8 cellular contexts compared by ENCODE assay signal in the genomic region with DNA sequence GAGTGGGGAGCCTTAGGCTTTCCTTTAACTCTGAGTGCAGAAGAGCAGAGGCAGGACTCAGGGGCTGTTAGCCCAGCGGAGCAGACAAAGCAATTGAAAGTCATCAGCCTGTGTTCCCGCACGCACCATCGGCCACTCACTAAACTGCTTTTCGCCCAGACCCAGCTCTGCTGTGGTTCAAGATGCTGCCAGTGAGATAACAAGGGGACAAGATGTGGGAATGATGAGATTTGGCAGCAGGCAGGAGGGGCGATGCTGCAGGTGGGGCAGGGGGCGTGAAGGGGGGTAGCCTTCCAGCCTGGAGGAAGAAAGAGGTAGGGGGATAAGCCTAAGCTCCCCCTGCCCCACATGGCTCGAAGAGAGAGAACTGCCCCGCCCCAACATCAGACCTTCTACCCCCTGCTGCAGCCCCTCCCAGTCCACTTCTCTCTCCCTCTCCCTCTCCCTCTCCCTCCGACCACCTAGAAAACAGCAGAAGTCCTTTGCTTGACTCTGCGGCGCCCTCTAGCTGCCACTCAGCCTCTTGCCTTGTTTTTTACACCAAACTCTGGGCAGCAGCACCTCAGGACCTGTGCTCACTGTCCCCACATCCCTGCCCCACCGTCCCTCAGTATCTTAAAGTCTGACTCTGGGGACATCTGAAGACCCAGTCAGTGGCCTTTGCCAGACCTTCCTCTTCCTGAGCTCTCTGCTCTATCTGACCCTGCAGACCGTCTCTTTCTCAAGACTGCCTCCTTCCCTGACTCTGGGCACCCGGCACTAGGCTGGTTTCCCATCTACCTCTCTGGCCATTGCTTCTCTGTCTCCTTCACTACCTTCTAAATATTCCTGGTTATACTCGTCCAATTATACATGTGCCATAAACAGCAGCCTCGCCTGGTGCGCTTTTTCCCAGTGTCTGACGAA.
DNase-seq lines count a peak whose midpoint lies in the region; ATAC-seq and TF ChIP-seq lines count a peak whose summit lies in the region.

No MANE protein-coding gene starts in this region.

- H3K4me1 ChIP-seq in A673 (ENCODE audit: insufficient read depth, low read length, poor library complexity, severe bottlenecking) = peaks cover 9% of the 10 kb centered on the region
- H3K4me1 ChIP-seq in lower lobe of right lung = peaks cover 14% of the 10 kb centered on the region

- no TSS peak for BruUV-seq in A673 (replicated peaks; lab: Mats Ljungman, UMichigan)

- ATAC-seq in lower lobe of right lung (peak; percentile 64 to 69), GM19395 (IDR thresholded peaks at IDR 0.05; ENCODE audit: unreplicated experiment) (no peak)

- H3K9me3 ChIP-seq in A673 (ENCODE audit: low read depth, low read length, poor library complexity, severe bottlenecking) = no peaks in the 10 kb centered on the region
- no peaks in the 10 kb centered on the region for H3K9me3 ChIP-seq in lower lobe of right lung

- H3K9me3 Mint-ChIP-seq in activated CD4-positive, alpha-beta memory T cell treated with anti-CD3 and anti-CD28 coated beads for 36 hours = no peaks in the 10 kb centered on the region

- intact Hi-C loops in A673 (cut with micrococcal nuclease; ENCODE audit: unreplicated experiment) (loop anchor here (1.0 to 10.0 kb wide), 2 partner anchors 225 to 294 kb away; a partner anchor contains a TSS), lower lobe of right lung (cut with DNase I) (no loop called here)
- intact Hi-C loops in activated CD4-positive, alpha-beta memory T cell treated with anti-CD3 and anti-CD28 coated beads for 36 hours (cut with micrococcal nuclease) = loop anchor here (2.0 to 10.0 kb wide), 2 partner anchors 224 to 294 kb away; a partner anchor contains a TSS

- peak; percentile 91 for TF ChIP-seq CTCF in A673 (conservative IDR thresholded peaks at IDR 0.05; ENCODE audit: low read depth, low read length)
- TF ChIP-seq CTCF in GM13977 (IDR thresholded peaks at IDR 0.05; ENCODE audit: extremely low read depth, insufficient read depth, missing control alignments) = peak; percentile 91
- TF ChIP-seq CTCF in lower lobe of right lung (IDR thresholded peaks at IDR 0.05) = peak; percentile 65

- no peak overlapping the region for H3K27ac Mint-ChIP-seq in activated CD4-positive, alpha-beta memory T cell treated with anti-CD3 and anti-CD28 coated beads for 36 hours

- POLR2A ChIA-PET in A673 (lab: Charles Lee; ENCODE audit: low non-redundant PET) = interaction anchor here (0.7 kb wide), 1 partner anchor 11 kb away, joined by 13 read pairs; no protein-coding TSS in a partner anchor
- POLR2A ChIA-PET in activated CD4-positive, alpha-beta memory T cell treated with anti-CD3 and anti-CD28 coated beads for 36 hours (lab: Charles Lee) = interaction anchor here (0.7 kb wide), 1 partner anchor 719 kb away, joined by 3 read pairs; no protein-coding TSS in a partner anchor

- CTCF ChIA-PET in A673 (lab: Charles Lee) = interaction anchor here (0.7 to 1.8 kb wide), 3 partner anchors 37 to 865 kb away, joined by 3 to 5 read pairs (median 4); no protein-coding TSS in a partner anchor
- CTCF ChIA-PET in activated CD4-positive, alpha-beta memory T cell treated with anti-CD3 and anti-CD28 coated beads for 36 hours (lab: Charles Lee) = interaction anchor here (0.6 to 3.7 kb wide), 32 partner anchors 10 to 440 kb away, joined by 3 to 13 read pairs (median 4); a partner anchor contains a TSS

- H3K27ac ChIP-seq in A673 (ENCODE audit: low read depth, low read length, poor library complexity, severe bottlenecking) (no peak overlapping the region), lower lobe of right lung (no peak overlapping the region)

- H3K4me3 Mint-ChIP-seq in activated CD4-positive, alpha-beta memory T cell treated with anti-CD3 and anti-CD28 coated beads for 36 hours = no peak overlapping the region

- H3K36me3 ChIP-seq in A673 (ENCODE audit: insufficient read depth, low read length, poor library complexity, severe bottlenecking) (no peaks in the 10 kb centered on the region), lower lobe of right lung (no peaks in the 10 kb centered on the region)

- H3K4me3 ChIP-seq in A673 (ENCODE audit: low read depth, low read length, poor library complexity, severe bottlenecking) (no peak overlapping the region), lower lobe of right lung (no peak overlapping the region)

- DNase-seq in A673 (ENCODE audit: low spot score) (peak; percentile 78), GM13977 (ENCODE audit: low spot score) (peak; percentile 76), NCI-H510A treated with DMSO at 0.1 percent for 48 hours (lab: John Stamatoyannopoulos, UW) (peak; percentile 75), dermis microvascular lymphatic vessel endothelial cell (ENCODE audit: low read depth in 2 of 2) (peak; percentile 33 to 70), lower lobe of right lung (peak; percentile 88)
- DNase-seq in activated CD4-positive, alpha-beta memory T cell treated with anti-CD3 and anti-CD28 coated beads for 36 hours = peak; percentile 78
- DNase-seq in stimulated activated CD8-positive, alpha-beta memory T cell treated with anti-CD3 and anti-CD28 coated beads, Interleukin-15, amount 100 ng/mL, for 1 hour (ENCODE audit: low read depth) = peak; percentile 49

- no peaks in the 10 kb centered on the region for H3K27me3 ChIP-seq in A673 (replicated peaks; ENCODE audit: insufficient read depth, low read depth, low read length, poor library complexity)
- no peaks in the 10 kb centered on the region for H3K27me3 ChIP-seq in lower lobe of right lung (ENCODE audit: low read depth)

- H3K27me3 Mint-ChIP-seq in activated CD4-positive, alpha-beta memory T cell treated with anti-CD3 and anti-CD28 coated beads for 36 hours = peaks cover 1% of the 10 kb centered on the region

- H3K36me3 Mint-ChIP-seq in activated CD4-positive, alpha-beta memory T cell treated with anti-CD3 and anti-CD28 coated beads for 36 hours = no peaks in the 10 kb centered on the region

- in situ Hi-C loops in GM13977 (cut with MboI; ENCODE audit: low pct_unique_long_range_greater_than_20kb, low sequenced_read_pairs, unreplicated experiment) = no loop called here

- H3K4me1 Mint-ChIP-seq in activated CD4-positive, alpha-beta memory T cell treated with anti-CD3 and anti-CD28 coated beads for 36 hours (ENCODE audit: low read depth) = no peaks in the 10 kb centered on the region
